Comparison of ENCODE assay signal across 12 cellular contexts in genomic region chr20:50762045-50762422, GRCh38. TPM values are rescaled to one million over a fixed set of nuclear protein-coding genes. Genes with fewer than 3 reads are reported as not detected.
DNase-seq lines count a peak whose midpoint lies in the region; ATAC-seq and TF ChIP-seq lines count a peak whose summit lies in the region.
"Had no signal": no experiment of that assay in that cellular context is flagged by ENCODE, and none has a peak within 500 bp of the region (broad histone marks: within the 10 kb centered on the region; RNA-seq: fewer than 3 reads in every experiment).

No MANE protein-coding gene starts in this region.

- intact Hi-C loops in left ventricle myocardium inferior (cut with micrococcal nuclease) (no loop called here), heart left ventricle (cut with DNase I) (no loop called here), mucosa of descending colon (cut with DNase I, micrococcal nuclease) (no loop called here)

- peaks cover 2% of the 10 kb centered on the region for H3K4me1 Mint-ChIP-seq in endothelial cell (ENCODE audit: unreplicated experiment)
- H3K4me1 Mint-ChIP-seq: activated naive CD4-positive, alpha-beta T cell treated with anti-CD3 and anti-CD28 coated beads, Interleukin-2, amount 50 U/mL, for 24 hours had no signal

- in situ Hi-C loops in G401 (cut with HindIII; ENCODE audit: low sequenced_read_pairs), result no loop called here

- no peaks in the 10 kb centered on the region for H3K27me3 ChIP-seq in left ventricle myocardium inferior (ENCODE audit: low read depth)
- H3K27me3 ChIP-seq in heart left ventricle, result no peaks in the 10 kb centered on the region

- H3K9me3 ChIP-seq in left ventricle myocardium inferior (replicated peaks) (no peaks in the 10 kb centered on the region), heart left ventricle (no peaks in the 10 kb centered on the region), mucosa of descending colon (no peaks in the 10 kb centered on the region)

- ATAC-seq in heart left ventricle (no peak), mucosa of descending colon (peak; percentile 4), GM18868 (IDR thresholded peaks at IDR 0.05; ENCODE audit: unreplicated experiment) (no peak)

- H3K27ac ChIP-seq in left ventricle myocardium inferior (replicated peaks), result peak overlapping the region; percentile 72
- peak overlapping the region in 6 of 12 donors; percentile 13 to 73 (median 56) for H3K27ac ChIP-seq in heart left ventricle

- peak overlapping the region; percentile 74 for H3K27ac Mint-ChIP-seq in endothelial cell (ENCODE audit: unreplicated experiment)
- H3K27ac Mint-ChIP-seq: activated naive CD4-positive, alpha-beta T cell treated with anti-CD3 and anti-CD28 coated beads, Interleukin-2, amount 50 U/mL, for 24 hours; stimulated activated naive CD8-positive, alpha-beta T cell treated with anti-CD3 and anti-CD28 coated beads, Interleukin-15, Interleukin-2, amounts not matched to agents 100 ng/mL and 50 ng/mL, for 24 hours had no signal

- H3K36me3 Mint-ChIP-seq in endothelial cell (ENCODE audit: low read depth, unreplicated experiment), result no peaks in the 10 kb centered on the region
- H3K36me3 Mint-ChIP-seq: activated naive CD4-positive, alpha-beta T cell treated with anti-CD3 and anti-CD28 coated beads, Interleukin-2, amount 50 U/mL, for 24 hours had no signal

- DNase-seq in left ventricle myocardium inferior (no peak), heart left ventricle (no peak), endothelial cell (ENCODE audit: low spot score) (no peak), mucosa of descending colon (no peak), SK-N-DZ (ENCODE audit: low spot score) (no peak), G401 (ENCODE audit: low spot score) (no peak)
- no peak for DNase-seq in activated CD4-positive, alpha-beta T cell treated with anti-CD3 and anti-CD28 coated beads for 48 hours
- DNase-seq: GDM1, NCI-H2081 had no signal

- WGBS in heart left ventricle, 4 donors, result 51 to 76% (median 62%) methylated on average over 6 of the region's 6 CpGs

- H3K27me3 Mint-ChIP-seq in endothelial cell (ENCODE audit: unreplicated experiment), result no peaks in the 10 kb centered on the region
- H3K27me3 Mint-ChIP-seq: activated naive CD4-positive, alpha-beta T cell treated with anti-CD3 and anti-CD28 coated beads, Interleukin-2, amount 50 U/mL, for 24 hours; stimulated activated naive CD8-positive, alpha-beta T cell treated with anti-CD3 and anti-CD28 coated beads, Interleukin-15, Interleukin-2, amounts not matched to agents 100 ng/mL and 50 ng/mL, for 24 hours had no signal

- TF ChIP-seq CTCF in left ventricle myocardium inferior (IDR thresholded peaks at IDR 0.05; ENCODE audit: borderline replicate concordance) (no peak), heart left ventricle (IDR thresholded peaks at IDR 0.05) (no peak), endothelial cell (IDR thresholded peaks at IDR 0.05; ENCODE audit: unreplicated experiment) (no peak), mucosa of descending colon (IDR thresholded peaks at IDR 0.05) (no peak)

- no peaks in the 10 kb centered on the region for H3K9me3 Mint-ChIP-seq in endothelial cell (ENCODE audit: unreplicated experiment)
- H3K9me3 Mint-ChIP-seq: activated naive CD4-positive, alpha-beta T cell treated with anti-CD3 and anti-CD28 coated beads, Interleukin-2, amount 50 U/mL, for 24 hours; stimulated activated naive CD8-positive, alpha-beta T cell treated with anti-CD3 and anti-CD28 coated beads, Interleukin-15, Interleukin-2, amounts not matched to agents 100 ng/mL and 50 ng/mL, for 24 hours had no signal

- no peak for TF ChIP-seq POLR2A in heart left ventricle (IDR thresholded peaks at IDR 0.05)

- no peak overlapping the region for H3K4me3 ChIP-seq in left ventricle myocardium inferior
- H3K4me3 ChIP-seq in heart left ventricle, result no peak overlapping the region
- no peak overlapping the region for H3K4me3 ChIP-seq in mucosa of descending colon

- no peak overlapping the region for H3K4me3 Mint-ChIP-seq in endothelial cell (ENCODE audit: unreplicated experiment)
- H3K4me3 Mint-ChIP-seq: activated naive CD4-positive, alpha-beta T cell treated with anti-CD3 and anti-CD28 coated beads, Interleukin-2, amount 50 U/mL, for 24 hours; stimulated activated naive CD8-positive, alpha-beta T cell treated with anti-CD3 and anti-CD28 coated beads, Interleukin-15, Interleukin-2, amounts not matched to agents 100 ng/mL and 50 ng/mL, for 24 hours had no signal

- no peaks in the 10 kb centered on the region for H3K36me3 ChIP-seq in left ventricle myocardium inferior
- no peaks in the 10 kb centered on the region for H3K36me3 ChIP-seq in heart left ventricle
- no peaks in the 10 kb centered on the region for H3K36me3 ChIP-seq in mucosa of descending colon (ENCODE audit: low read depth)

- H3K4me1 ChIP-seq in left ventricle myocardium inferior (peaks cover 17% of the 10 kb centered on the region), heart left ventricle (peaks cover 0 to 19% (median 4%) of the 10 kb centered on the region in 12 donors), mucosa of descending colon (ENCODE audit: low read depth) (peaks cover 24% of the 10 kb centered on the region)

RNA-seq across cellular contexts. Expression of gene PARD6B, which starts 30.7 kb away (rescaled TPM):
- total RNA-seq in left ventricle myocardium inferior, result 3.4 TPM
- total RNA-seq in heart left ventricle, result 10 to 100 TPM in 1 of 9 donors, 1 to 10 TPM in 8; 2.7 to 12.2 (median 5.1) TPM
- polyA plus RNA-seq in heart left ventricle, result 1 to 10 TPM; 1.3 to 2.4 TPM
- 7.1 TPM for total RNA-seq in endothelial cell (ENCODE audit: unreplicated experiment)
- total RNA-seq in mucosa of descending colon, result 10 to 100 TPM; 16.8 to 35.1 (median 29.2) TPM
- polyA plus RNA-seq in SK-N-DZ (2014; cell fraction: cytosol; rRNA removed), result 3.8 TPM in 2 replicates
- 1.4 and 2.2 TPM in 2 replicates for polyA plus RNA-seq in SK-N-DZ (2014; cell fraction: nucleus; rRNA removed)
- 30.0 and 43.3 TPM in 2 replicates for total RNA-seq in G401 (2014; rRNA removed; shearing (Covaris generic))

RNA-seq across cellular contexts. Expression of gene BCAS4, which starts 32.8 kb away (rescaled TPM):
- 2.1 TPM for total RNA-seq in left ventricle myocardium inferior
- 1 to 10 TPM; 1.7 to 5.1 (median 2.1) TPM for total RNA-seq in heart left ventricle
- 1 to 10 TPM in 1 of 2 donors, under 1 TPM in 1; 0.78 to 1.8 TPM for polyA plus RNA-seq in heart left ventricle
- total RNA-seq in endothelial cell (ENCODE audit: unreplicated experiment), result 7.6 TPM
- 1 to 10 TPM; 1.9 to 5.6 (median 2.9) TPM for total RNA-seq in mucosa of descending colon
- polyA plus RNA-seq in SK-N-DZ (2014; cell fraction: cytosol; rRNA removed), result 18.4 and 26.0 TPM in 2 replicates
- 28.8 and 32.0 TPM in 2 replicates for polyA plus RNA-seq in SK-N-DZ (2014; cell fraction: nucleus; rRNA removed)
- 20.7 and 32.2 TPM in 2 replicates for total RNA-seq in G401 (2014; rRNA removed; shearing (Covaris generic))
